Comparison of ENCODE assay signal across 1 cellular context in the genomic region with DNA sequence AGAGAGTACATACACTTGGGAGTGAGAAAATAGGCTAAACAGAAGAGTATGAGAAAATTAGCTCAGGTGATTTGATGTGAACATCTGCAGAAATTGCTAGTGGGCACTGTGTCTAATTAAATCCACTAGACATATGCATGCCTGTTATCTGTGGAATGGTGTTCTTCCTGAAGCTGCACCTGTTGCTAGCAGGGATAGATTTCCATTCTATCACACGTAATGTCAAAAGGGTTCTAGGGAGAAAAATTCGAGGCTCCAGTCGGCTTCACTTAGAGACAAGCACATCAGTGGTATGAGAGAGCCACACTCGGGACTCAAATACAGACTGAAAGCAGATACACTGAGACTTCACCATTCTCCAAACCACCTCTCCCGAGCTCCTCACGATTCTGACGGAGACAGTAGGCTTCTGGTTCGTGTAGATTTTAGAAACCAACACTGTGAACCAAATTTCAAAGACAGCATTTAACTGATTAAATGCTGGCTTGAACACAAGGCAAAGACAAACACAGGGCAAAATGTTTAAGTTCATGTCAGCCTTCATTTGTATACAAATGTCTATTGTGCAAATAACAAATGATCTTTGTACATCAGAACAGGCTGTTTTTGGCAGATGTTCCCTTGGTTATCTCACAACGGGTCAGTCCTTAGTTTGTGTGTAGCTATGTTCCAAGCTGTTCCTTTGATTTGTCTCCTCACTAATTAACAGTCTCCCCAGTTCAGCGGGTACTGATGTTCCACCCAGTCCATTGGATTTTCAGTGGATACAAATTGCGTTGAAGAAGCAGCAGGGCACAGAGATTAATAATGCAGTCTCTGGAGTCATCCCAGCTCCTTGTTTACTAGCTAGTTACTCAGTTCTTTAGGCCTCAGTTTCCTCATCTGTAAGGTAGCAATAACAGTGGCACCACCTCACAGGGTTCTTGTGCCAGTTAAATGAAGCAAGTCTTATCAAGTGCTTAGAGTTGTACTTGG.
TF ChIP-seq lines count a peak whose summit lies in the region.

No MANE protein-coding gene starts in this region.

TF ChIP-seq in HepG2, 621 proteins besides CTCF, POLR2A, EP300 and RAD21 (continued from another document):
- TF ChIP-seq, protein P1, sequence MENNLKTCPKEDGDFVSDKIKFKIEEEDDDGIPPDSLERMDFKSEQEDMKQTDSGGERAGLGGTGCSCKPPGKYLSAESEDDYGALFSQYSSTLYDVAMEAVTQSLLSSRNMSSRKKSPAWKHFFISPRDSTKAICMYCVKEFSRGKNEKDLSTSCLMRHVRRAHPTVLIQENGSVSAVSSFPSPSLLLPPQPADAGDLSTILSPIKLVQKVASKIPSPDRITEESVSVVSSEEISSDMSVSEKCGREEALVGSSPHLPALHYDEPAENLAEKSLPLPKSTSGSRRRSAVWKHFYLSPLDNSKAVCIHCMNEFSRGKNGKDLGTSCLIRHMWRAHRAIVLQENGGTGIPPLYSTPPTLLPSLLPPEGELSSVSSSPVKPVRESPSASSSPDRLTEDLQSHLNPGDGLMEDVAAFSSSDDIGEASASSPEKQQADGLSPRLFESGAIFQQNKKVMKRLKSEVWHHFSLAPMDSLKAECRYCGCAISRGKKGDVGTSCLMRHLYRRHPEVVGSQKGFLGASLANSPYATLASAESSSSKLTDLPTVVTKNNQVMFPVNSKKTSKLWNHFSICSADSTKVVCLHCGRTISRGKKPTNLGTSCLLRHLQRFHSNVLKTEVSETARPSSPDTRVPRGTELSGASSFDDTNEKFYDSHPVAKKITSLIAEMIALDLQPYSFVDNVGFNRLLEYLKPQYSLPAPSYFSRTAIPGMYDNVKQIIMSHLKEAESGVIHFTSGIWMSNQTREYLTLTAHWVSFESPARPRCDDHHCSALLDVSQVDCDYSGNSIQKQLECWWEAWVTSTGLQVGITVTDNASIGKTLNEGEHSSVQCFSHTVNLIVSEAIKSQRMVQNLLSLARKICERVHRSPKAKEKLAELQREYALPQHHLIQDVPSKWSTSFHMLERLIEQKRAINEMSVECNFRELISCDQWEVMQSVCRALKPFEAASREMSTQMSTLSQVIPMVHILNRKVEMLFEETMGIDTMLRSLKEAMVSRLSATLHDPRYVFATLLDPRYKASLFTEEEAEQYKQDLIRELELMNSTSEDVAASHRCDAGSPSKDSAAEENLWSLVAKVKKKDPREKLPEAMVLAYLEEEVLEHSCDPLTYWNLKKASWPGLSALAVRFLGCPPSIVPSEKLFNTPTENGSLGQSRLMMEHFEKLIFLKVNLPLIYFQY (CRISPR knock-in tag; IDR thresholded peaks at IDR 0.05; ENCODE audit: borderline replicate concordance): no peak
- TF ChIP-seq ZFAT (CRISPR knock-in tag; conservative IDR thresholded peaks at IDR 0.05) (no peak), ZNF747 (CRISPR knock-in tag; IDR thresholded peaks at IDR 0.05; ENCODE audit: borderline replicate concordance) (no peak), JUN (CRISPR knock-in tag; IDR thresholded peaks at IDR 0.05) (peak; percentile 68; the same call in 1 of the 2 replicates), KAT2B (IDR thresholded peaks at IDR 0.05; ENCODE audit: borderline replicate concordance, low read depth, low read length) (no peak), ZNF746 (CRISPR knock-in tag; IDR thresholded peaks at IDR 0.05) (no peak), ZNF616 (CRISPR knock-in tag; IDR thresholded peaks at IDR 0.05; ENCODE audit: low read depth) (no peak), SPEN (CRISPR knock-in tag; IDR thresholded peaks at IDR 0.05; ENCODE audit: low read depth) (no peak), SNAPC2 (CRISPR knock-in tag; IDR thresholded peaks at IDR 0.05) (0 out of 2 replicates have a peak, but pooled peaks have one; percentile 64), TEAD3 (CRISPR knock-in tag; optimal IDR thresholded peaks at IDR 0.05; ENCODE audit: borderline replicate concordance) (peak; percentile 24), RNF2 (conservative IDR thresholded peaks at IDR 0.05; ENCODE audit: low read depth) (no peak), ZBTB42 (CRISPR knock-in tag; IDR thresholded peaks at IDR 0.05) (no peak), KLF16 (CRISPR knock-in tag; IDR thresholded peaks at IDR 0.05) (no peak), ZNF75D (CRISPR knock-in tag; IDR thresholded peaks at IDR 0.05; ENCODE audit: borderline replicate concordance) (no peak), NR2F1 (CRISPR knock-in tag; IDR thresholded peaks at IDR 0.05) (peak in 1 of 2 experiments; percentile 62; a peak in 2 of 4 replicates), ZNF781 (CRISPR knock-in tag; IDR thresholded peaks at IDR 0.05; ENCODE audit: borderline replicate concordance, not compliant biosample characterization) (no peak), ZNF792 (CRISPR knock-in tag; IDR thresholded peaks at IDR 0.05) (peak; percentile 28), ZNF737 (CRISPR knock-in tag; IDR thresholded peaks at IDR 0.05; ENCODE audit: borderline replicate concordance) (no peak), TBL1XR1 (IDR thresholded peaks at IDR 0.05; ENCODE audit: borderline replicate concordance, low read length, partially characterized antibody) (peak; percentile 70), GPN1 (CRISPR knock-in tag; IDR thresholded peaks at IDR 0.05; ENCODE audit: borderline replicate concordance) (no peak), BRD4 (CRISPR knock-in tag; IDR thresholded peaks at IDR 0.05) (no peak; the same call in 1 of the 2 replicates), ZSCAN22 (CRISPR knock-in tag; IDR thresholded peaks at IDR 0.05) (no peak)
- TF ChIP-seq, protein P2, sequence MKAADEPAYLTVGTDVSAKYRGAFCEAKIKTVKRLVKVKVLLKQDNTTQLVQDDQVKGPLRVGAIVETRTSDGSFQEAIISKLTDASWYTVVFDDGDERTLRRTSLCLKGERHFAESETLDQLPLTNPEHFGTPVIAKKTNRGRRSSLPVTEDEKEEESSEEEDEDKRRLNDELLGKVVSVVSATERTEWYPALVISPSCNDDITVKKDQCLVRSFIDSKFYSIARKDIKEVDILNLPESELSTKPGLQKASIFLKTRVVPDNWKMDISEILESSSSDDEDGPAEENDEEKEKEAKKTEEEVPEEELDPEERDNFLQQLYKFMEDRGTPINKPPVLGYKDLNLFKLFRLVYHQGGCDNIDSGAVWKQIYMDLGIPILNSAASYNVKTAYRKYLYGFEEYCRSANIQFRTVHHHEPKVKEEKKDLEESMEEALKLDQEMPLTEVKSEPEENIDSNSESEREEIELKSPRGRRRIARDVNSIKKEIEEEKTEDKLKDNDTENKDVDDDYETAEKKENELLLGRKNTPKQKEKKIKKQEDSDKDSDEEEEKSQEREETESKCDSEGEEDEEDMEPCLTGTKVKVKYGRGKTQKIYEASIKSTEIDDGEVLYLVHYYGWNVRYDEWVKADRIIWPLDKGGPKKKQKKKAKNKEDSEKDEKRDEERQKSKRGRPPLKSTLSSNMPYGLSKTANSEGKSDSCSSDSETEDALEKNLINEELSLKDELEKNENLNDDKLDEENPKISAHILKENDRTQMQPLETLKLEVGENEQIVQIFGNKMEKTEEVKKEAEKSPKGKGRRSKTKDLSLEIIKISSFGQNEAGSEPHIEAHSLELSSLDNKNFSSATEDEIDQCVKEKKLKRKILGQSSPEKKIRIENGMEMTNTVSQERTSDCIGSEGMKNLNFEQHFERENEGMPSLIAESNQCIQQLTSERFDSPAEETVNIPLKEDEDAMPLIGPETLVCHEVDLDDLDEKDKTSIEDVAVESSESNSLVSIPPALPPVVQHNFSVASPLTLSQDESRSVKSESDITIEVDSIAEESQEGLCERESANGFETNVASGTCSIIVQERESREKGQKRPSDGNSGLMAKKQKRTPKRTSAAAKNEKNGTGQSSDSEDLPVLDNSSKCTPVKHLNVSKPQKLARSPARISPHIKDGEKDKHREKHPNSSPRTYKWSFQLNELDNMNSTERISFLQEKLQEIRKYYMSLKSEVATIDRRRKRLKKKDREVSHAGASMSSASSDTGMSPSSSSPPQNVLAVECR (CRISPR knock-in tag; IDR thresholded peaks at IDR 0.05; ENCODE audit: borderline replicate concordance): peak; percentile 31; the same call in 1 of the 2 replicates
- TF ChIP-seq, protein P3, sequence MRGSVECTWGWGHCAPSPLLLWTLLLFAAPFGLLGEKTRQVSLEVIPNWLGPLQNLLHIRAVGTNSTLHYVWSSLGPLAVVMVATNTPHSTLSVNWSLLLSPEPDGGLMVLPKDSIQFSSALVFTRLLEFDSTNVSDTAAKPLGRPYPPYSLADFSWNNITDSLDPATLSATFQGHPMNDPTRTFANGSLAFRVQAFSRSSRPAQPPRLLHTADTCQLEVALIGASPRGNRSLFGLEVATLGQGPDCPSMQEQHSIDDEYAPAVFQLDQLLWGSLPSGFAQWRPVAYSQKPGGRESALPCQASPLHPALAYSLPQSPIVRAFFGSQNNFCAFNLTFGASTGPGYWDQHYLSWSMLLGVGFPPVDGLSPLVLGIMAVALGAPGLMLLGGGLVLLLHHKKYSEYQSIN (CRISPR knock-in tag; IDR thresholded peaks at IDR 0.05; ENCODE audit: borderline replicate concordance): no peak
- TF ChIP-seq, protein P4, sequence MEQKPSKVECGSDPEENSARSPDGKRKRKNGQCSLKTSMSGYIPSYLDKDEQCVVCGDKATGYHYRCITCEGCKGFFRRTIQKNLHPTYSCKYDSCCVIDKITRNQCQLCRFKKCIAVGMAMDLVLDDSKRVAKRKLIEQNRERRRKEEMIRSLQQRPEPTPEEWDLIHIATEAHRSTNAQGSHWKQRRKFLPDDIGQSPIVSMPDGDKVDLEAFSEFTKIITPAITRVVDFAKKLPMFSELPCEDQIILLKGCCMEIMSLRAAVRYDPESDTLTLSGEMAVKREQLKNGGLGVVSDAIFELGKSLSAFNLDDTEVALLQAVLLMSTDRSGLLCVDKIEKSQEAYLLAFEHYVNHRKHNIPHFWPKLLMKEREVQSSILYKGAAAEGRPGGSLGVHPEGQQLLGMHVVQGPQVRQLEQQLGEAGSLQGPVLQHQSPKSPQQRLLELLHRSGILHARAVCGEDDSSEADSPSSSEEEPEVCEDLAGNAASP (CRISPR knock-in tag; IDR thresholded peaks at IDR 0.05; ENCODE audit: borderline replicate concordance): 0 out of 2 replicates have a peak, but pooled peaks have one; percentile 65
- TF ChIP-seq, protein P5, sequence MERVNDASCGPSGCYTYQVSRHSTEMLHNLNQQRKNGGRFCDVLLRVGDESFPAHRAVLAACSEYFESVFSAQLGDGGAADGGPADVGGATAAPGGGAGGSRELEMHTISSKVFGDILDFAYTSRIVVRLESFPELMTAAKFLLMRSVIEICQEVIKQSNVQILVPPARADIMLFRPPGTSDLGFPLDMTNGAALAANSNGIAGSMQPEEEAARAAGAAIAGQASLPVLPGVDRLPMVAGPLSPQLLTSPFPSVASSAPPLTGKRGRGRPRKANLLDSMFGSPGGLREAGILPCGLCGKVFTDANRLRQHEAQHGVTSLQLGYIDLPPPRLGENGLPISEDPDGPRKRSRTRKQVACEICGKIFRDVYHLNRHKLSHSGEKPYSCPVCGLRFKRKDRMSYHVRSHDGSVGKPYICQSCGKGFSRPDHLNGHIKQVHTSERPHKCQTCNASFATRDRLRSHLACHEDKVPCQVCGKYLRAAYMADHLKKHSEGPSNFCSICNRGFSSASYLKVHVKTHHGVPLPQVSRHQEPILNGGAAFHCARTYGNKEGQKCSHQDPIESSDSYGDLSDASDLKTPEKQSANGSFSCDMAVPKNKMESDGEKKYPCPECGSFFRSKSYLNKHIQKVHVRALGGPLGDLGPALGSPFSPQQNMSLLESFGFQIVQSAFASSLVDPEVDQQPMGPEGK (CRISPR knock-in tag; IDR thresholded peaks at IDR 0.05): peak; percentile 30; the same call in 1 of the 2 replicates
- TF ChIP-seq, protein P6, sequence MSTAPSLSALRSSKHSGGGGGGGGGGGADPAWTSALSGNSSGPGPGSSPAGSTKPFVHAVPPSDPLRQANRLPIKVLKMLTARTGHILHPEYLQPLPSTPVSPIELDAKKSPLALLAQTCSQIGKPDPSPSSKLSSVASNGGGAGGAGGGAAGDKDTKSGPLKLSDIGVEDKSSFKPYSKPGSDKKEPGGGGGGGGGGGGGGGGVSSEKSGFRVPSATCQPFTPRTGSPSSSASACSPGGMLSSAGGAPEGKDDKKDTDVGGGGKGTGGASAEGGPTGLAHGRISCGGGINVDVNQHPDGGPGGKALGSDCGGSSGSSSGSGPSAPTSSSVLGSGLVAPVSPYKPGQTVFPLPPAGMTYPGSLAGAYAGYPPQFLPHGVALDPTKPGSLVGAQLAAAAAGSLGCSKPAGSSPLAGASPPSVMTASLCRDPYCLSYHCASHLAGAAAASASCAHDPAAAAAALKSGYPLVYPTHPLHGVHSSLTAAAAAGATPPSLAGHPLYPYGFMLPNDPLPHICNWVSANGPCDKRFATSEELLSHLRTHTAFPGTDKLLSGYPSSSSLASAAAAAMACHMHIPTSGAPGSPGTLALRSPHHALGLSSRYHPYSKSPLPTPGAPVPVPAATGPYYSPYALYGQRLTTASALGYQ (CRISPR knock-in tag; IDR thresholded peaks at IDR 0.05): peak; percentile 70; the same call in 1 of the 2 replicates
TF ChIP-seq in HepG2: peak in this region for 198.
